30 cellular contexts compared by ENCODE assay signal in genomic region chr9:21567926-21568325, GRCh38.
"Had no signal": no experiment of that assay in that cellular context is flagged by ENCODE, and none has a peak within 500 bp of the region (broad histone marks: within the 10 kb centered on the region; RNA-seq: fewer than 3 reads in every experiment).

No MANE protein-coding gene starts in this region.

- H3K4me3 ChIP-seq: ascending aorta, breast epithelium, cardiac muscle cell, colonic mucosa, gastrocnemius medialis, heart left ventricle had no signal

- ATAC-seq: activated CD4-positive, alpha-beta T cell treated with anti-CD3 and anti-CD28 coated beads for 36 hours; activated CD8-positive, alpha-beta memory T cell treated with anti-CD3 and anti-CD28 coated beads, Interleukin-2, amount 10 ng/mL, durations not matched to agents 7 days and 5 days; activated CD8-positive, alpha-beta T cell treated with anti-CD3 and anti-CD28 coated beads, Interleukin-2, amount 10 ng/mL, durations not matched to agents 7 days and 5 days; activated naive CD4-positive, alpha-beta T cell treated with anti-CD3 and anti-CD28 coated beads, Interleukin-2, amount 50 U/mL, for 72 hours; esophagus mucosa; foreskin keratinocyte; gastrocnemius medialis; heart left ventricle had no signal

- H3K9me3 ChIP-seq: ascending aorta, breast epithelium, colonic mucosa, gastrocnemius medialis, heart left ventricle had no signal

- H3K27ac ChIP-seq: ascending aorta, breast epithelium, cardiac muscle cell, colonic mucosa, foreskin keratinocyte, gastrocnemius medialis, heart left ventricle had no signal

- FAIRE-seq: endometrium, endothelial cell of umbilical vein had no signal

- H3K36me3 ChIP-seq: ascending aorta, breast epithelium, cardiac muscle cell, colonic mucosa, gastrocnemius medialis, heart left ventricle had no signal

- H3K27me3 ChIP-seq: ascending aorta, foreskin keratinocyte had no signal

- H3K4me1 ChIP-seq: ascending aorta, breast epithelium, colonic mucosa, gastrocnemius medialis, heart left ventricle had no signal

- DNase-seq: activated CD4-positive, alpha-beta memory T cell treated with anti-CD3 and anti-CD28 coated beads for 36 hours; activated CD4-positive, alpha-beta T cell treated with anti-CD3 and anti-CD28 coated beads for 36 hours; activated CD4-positive, alpha-beta T cell treated with anti-CD3 and anti-CD28 coated beads, Interleukin-2, amount 10 ng/mL, durations not matched to agents 24 days and 14 days; activated CD4-positive, CD25-positive, alpha-beta regulatory T cell; activated CD4-positive, CD25-positive, alpha-beta regulatory T cell treated with anti-CD3 and anti-CD28 coated beads, Interleukin-2, amount 50 U/mL, for 72 hours; activated CD8-positive, alpha-beta memory T cell treated with anti-CD3 and anti-CD28 coated beads, Interleukin-2, amount 10 ng/mL, durations not matched to agents 7 days and 5 days; activated CD8-positive, alpha-beta memory T cell treated with anti-CD3 and anti-CD28 coated beads, Interleukin-2, amount 50 U/mL, for 4 hours; activated CD8-positive, alpha-beta T cell treated with anti-CD3 and anti-CD28 coated beads, Interleukin-2, amount 10 ng/mL, durations not matched to agents 7 days and 5 days; activated gamma-delta T cell; activated naive CD4-positive, alpha-beta T cell; activated naive CD4-positive, alpha-beta T cell treated with anti-CD3 and anti-CD28 coated beads, Interleukin-2, amount 10 ng/mL, durations not matched to agents 7 days and 5 days; activated naive CD8-positive, alpha-beta T cell treated with anti-CD3 and anti-CD28 coated beads, Interleukin-2, amount 10 ng/mL, durations not matched to agents 7 days and 5 days; activated T-cell treated with anti-CD3 and anti-CD28 coated beads, Interleukin-2, amount 50 U/mL, for 1 hour; activated T-cell treated with anti-CD3 and anti-CD28 coated beads, Interleukin-2, amount 50 U/mL, for 48 hours; central memory CD4-positive, alpha-beta T cell; cerebellar nuclear complex; colonic mucosa; effector CD8-positive, alpha-beta T cell; foreskin keratinocyte; gastrocnemius medialis; glutamatergic neuron; heart left ventricle; hypothalamus had no signal
